In the genomic region with DNA sequence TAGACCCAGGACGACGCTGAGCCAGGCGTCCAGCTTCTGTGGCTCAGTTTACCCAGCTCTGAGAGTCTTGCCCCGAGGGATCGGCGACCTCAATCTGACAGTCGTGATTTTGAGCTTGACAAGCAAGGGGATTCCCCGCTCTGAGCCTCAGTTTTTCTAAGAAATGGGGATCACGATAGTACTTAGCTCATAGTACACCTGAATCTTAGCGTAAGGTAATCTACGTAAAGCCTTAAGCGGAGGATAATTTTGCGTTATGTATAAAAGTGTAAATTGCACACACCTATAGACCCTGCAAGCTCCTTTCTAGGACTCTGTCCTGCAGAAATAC, we compare ENCODE assay signal across 8 cellular contexts. TPM values are rescaled to one million over a fixed set of nuclear protein-coding genes. Genes with fewer than 3 reads are reported as not detected.
DNase-seq lines count a peak whose midpoint lies in the region; ATAC-seq and TF ChIP-seq lines count a peak whose summit lies in the region.

No MANE protein-coding gene starts in this region.

- H3K36me3 ChIP-seq in DOHH2 (ENCODE audit: control insufficient read depth, low read length) = peaks cover 85% of the 10 kb centered on the region
- H3K36me3 ChIP-seq in neutrophil = peaks cover 25% of the 10 kb centered on the region

- H3K4me1 ChIP-seq in DOHH2 (ENCODE audit: control insufficient read depth, low read length) (peaks cover 25% of the 10 kb centered on the region), neutrophil (ENCODE audit: control insufficient read depth in 1 of 2, insufficient read depth in 1 of 2, low read depth in 1 of 2, low read length in 1 of 2) (peaks cover 18 to 20% of the 10 kb centered on the region in 2 experiments)

- H3K4me3 ChIP-seq in DOHH2 (ENCODE audit: low read length) (peak overlapping the region; percentile 98), dorsolateral prefrontal cortex (peak overlapping the region; percentile 63 to 99 (median 87)), neutrophil (ENCODE audit: low read depth in 1 of 2, low read length in 1 of 2) (peak overlapping the region; percentile 77 to 81)

- DNase-seq in HT-29 (ENCODE audit: low spot score) (peak; percentile 10), dorsolateral prefrontal cortex (no peak), NCI-H1105 (lab: John Stamatoyannopoulos, UW) (no peak)
- DNase-seq in stimulated activated CD4-positive, alpha-beta T cell treated with anti-CD3 and anti-CD28 coated beads, Interleukin-12 subunit alpha, Interleukin-12 subunit beta, amount 100 ng/mL, for 4 hours = no peak
- DNase-seq in NK-92 treated with Interleukin-12 subunit alpha and Interleukin-12 subunit beta, amount 100 ng/mL, for 24 hours (lab: John Stamatoyannopoulos, UW) = no peak

- H3K27ac ChIP-seq in DOHH2 (ENCODE audit: low read depth, low read length) (peak overlapping the region; percentile 59), dorsolateral prefrontal cortex (peak overlapping the region in 48 of 59 donors; percentile 4 to 94 (median 73)), neutrophil (peak overlapping the region; percentile 81)

- H3K4me2 ChIP-seq in DOHH2 (ENCODE audit: low read length) = peak overlapping the region; percentile 94

- H3K27me3 ChIP-seq in DOHH2 (ENCODE audit: control insufficient read depth, low read length) (no peaks in the 10 kb centered on the region), dorsolateral prefrontal cortex (no peaks in the 10 kb centered on the region), neutrophil (no peaks in the 10 kb centered on the region)

- intact Hi-C loops in dorsolateral prefrontal cortex (cut with DNase I) = loop anchor here (5.0 kb wide), 1 partner anchor 52 kb away; no protein-coding TSS in a partner anchor

- no peaks in the 10 kb centered on the region for H3K9me3 ChIP-seq in DOHH2 (ENCODE audit: control insufficient read depth, insufficient read depth, low read length)
- H3K9me3 ChIP-seq in neutrophil = no peaks in the 10 kb centered on the region

- H3K79me2 ChIP-seq in DOHH2 (ENCODE audit: control insufficient read depth, low read length) = peaks cover 53% of the 10 kb centered on the region

- H3K9me2 ChIP-seq in DOHH2 (replicated peaks; ENCODE audit: control insufficient read depth, low read length) = no peaks in the 10 kb centered on the region

- TF ChIP-seq CTCF in DOHH2 (IDR thresholded peaks at IDR 0.05; ENCODE audit: low read depth, low read length, poor library complexity, severe bottlenecking) (no peak), dorsolateral prefrontal cortex (IDR thresholded peaks at IDR 0.05 in 54 of 56, conservative IDR thresholded peaks at IDR 0.05 in 2 of 56; ENCODE audit: low read depth in 1 of 56, partially characterized antibody in 56 of 56) (no peak), neutrophil (IDR thresholded peaks at IDR 0.05) (no peak)

- H4K20me1 ChIP-seq in DOHH2 (ENCODE audit: control insufficient read depth, insufficient read depth, low read depth, low read length) = no peaks in the 10 kb centered on the region; the same call in 1 of the 2 replicates

- H3F3A ChIP-seq in DOHH2 (ENCODE audit: control insufficient read depth, insufficient read depth) = no peaks in the 10 kb centered on the region; the same call in 1 of the 2 replicates

- ATAC-seq in GM18858 (IDR thresholded peaks at IDR 0.05; ENCODE audit: unreplicated experiment) = no peak

RNA-seq across cellular contexts. Expression of gene MVK, which starts 0.3 kb away (rescaled TPM):
- total RNA-seq in HT-29 (2014; rRNA removed; shearing (Covaris generic)) = 69.0 and 69.9 TPM in 2 replicates
- total RNA-seq in dorsolateral prefrontal cortex = 10 to 100 TPM; 11.9 to 45.9 (median 24.6) TPM

RNA-seq across cellular contexts. Expression of gene MMAB, which starts 0.6 kb away (rescaled TPM):
- 82.5 and 83.5 TPM in 2 replicates for total RNA-seq in HT-29 (2014; rRNA removed; shearing (Covaris generic))
- 10 to 100 TPM; 17.6 to 53.8 (median 31.3) TPM for total RNA-seq in dorsolateral prefrontal cortex
